In genomic region chr9:32426278-32426939, GRCh38 we compare ENCODE assay signal across 10 cellular contexts. TPM values are rescaled to one million over a fixed set of nuclear protein-coding genes. Genes with fewer than 3 reads are reported as not detected.
DNase-seq lines count a peak whose midpoint lies in the region; ATAC-seq and TF ChIP-seq lines count a peak whose summit lies in the region.
"Had no signal": no experiment of that assay in that cellular context is flagged by ENCODE, and none has a peak within 500 bp of the region (broad histone marks: within the 10 kb centered on the region; RNA-seq: fewer than 3 reads in every experiment).

No MANE protein-coding gene starts in this region.

- H3K9me3 Mint-ChIP-seq in stimulated activated memory B cell treated with anti-CD40 and anti-IgM and Interleukin-4, amounts not matched to agents 10 μg/mL and 1 μg/mL and 100 μg/mL, for 72 hours = no peaks in the 10 kb centered on the region

- H2AFZ ChIP-seq in osteoblast (ENCODE audit: low read length) = no peak overlapping the region

- peaks cover 51% of the 10 kb centered on the region for H3K4me1 ChIP-seq in osteoblast (ENCODE audit: insufficient read depth, low read length)

- peaks cover 2% of the 10 kb centered on the region for H3K79me2 ChIP-seq in osteoblast (ENCODE audit: insufficient read depth, low read length)

- ATAC-seq in GM18511 (IDR thresholded peaks at IDR 0.05; ENCODE audit: unreplicated experiment) = peak; percentile 73
- ATAC-seq in HG03045 (IDR thresholded peaks at IDR 0.05; ENCODE audit: unreplicated experiment) = no peak
- ATAC-seq in stimulated activated naive CD8-positive, alpha-beta T cell treated with anti-CD3 and anti-CD28 coated beads, Interleukin-15, Interleukin-2, amounts not matched to agents 100 U/mL and 50 U/mL, for 24 hours = no peak
- ATAC-seq in stimulated activated memory B cell treated with anti-CD40 and anti-IgM and Interleukin-4, amounts not matched to agents 10 μg/mL and 1 μg/mL and 100 μg/mL, for 72 hours = no peak

- no peak overlapping the region for H3K27ac Mint-ChIP-seq in stimulated activated memory B cell treated with anti-CD40 and anti-IgM and Interleukin-4, amounts not matched to agents 10 μg/mL and 1 μg/mL and 100 μg/mL, for 72 hours

- H3K36me3 ChIP-seq in osteoblast (ENCODE audit: insufficient read depth, low read length) = peaks cover 39% of the 10 kb centered on the region

- H3K27ac ChIP-seq in cingulate gyrus (ENCODE audit: low read depth, low read length) (peak overlapping the region; percentile 55), osteoblast (ENCODE audit: low read depth, low read length) (peak overlapping the region; percentile 85)
- H3K27ac ChIP-seq: cardiac muscle cell, SJSA1 had no signal

- peak overlapping the region; percentile 24 for H3K4me3 ChIP-seq in osteoblast (ENCODE audit: insufficient read depth, low read length)
- H3K4me3 ChIP-seq: cardiac muscle cell, SJSA1 had no signal

- H3K36me3 Mint-ChIP-seq in stimulated activated memory B cell treated with anti-CD40 and anti-IgM and Interleukin-4, amounts not matched to agents 10 μg/mL and 1 μg/mL and 100 μg/mL, for 72 hours = peaks cover 29% of the 10 kb centered on the region

- H3K27me3 Mint-ChIP-seq in stimulated activated memory B cell treated with anti-CD40 and anti-IgM and Interleukin-4, amounts not matched to agents 10 μg/mL and 1 μg/mL and 100 μg/mL, for 72 hours = no peaks in the 10 kb centered on the region

- no peak for TF ChIP-seq CTCF in osteoblast (IDR thresholded peaks at IDR 0.05; ENCODE audit: extremely low read depth, low read depth, low read length)
- TF ChIP-seq CTCF in GM10266 (IDR thresholded peaks at IDR 0.05; ENCODE audit: control insufficient read depth, insufficient read depth, low read depth, missing control alignments) = no peak

- H3K4me1 Mint-ChIP-seq in stimulated activated memory B cell treated with anti-CD40 and anti-IgM and Interleukin-4, amounts not matched to agents 10 μg/mL and 1 μg/mL and 100 μg/mL, for 72 hours = no peaks in the 10 kb centered on the region

- H3K27me3 ChIP-seq in osteoblast (ENCODE audit: insufficient read depth, low read length) = no peaks in the 10 kb centered on the region
- H3K27me3 ChIP-seq: cardiac muscle cell, SJSA1 had no signal

- H3K9me3 ChIP-seq in osteoblast (ENCODE audit: low read depth, low read length) = no peaks in the 10 kb centered on the region
- H3K9me3 ChIP-seq: SJSA1 had no signal

- DNase-seq in HuH-7 (ENCODE audit: low spot score) = peak; percentile 44
- DNase-seq in osteoblast (ENCODE audit: insufficient read length, low spot score, missing footprints) = no peak
- DNase-seq in stimulated activated naive CD8-positive, alpha-beta T cell treated with anti-CD3 and anti-CD28 coated beads, Interleukin-15, Interleukin-2, amounts not matched to agents 100 U/mL and 50 U/mL, for 24 hours = no peak
- no peak for DNase-seq in GM10266 (ENCODE audit: extremely low spot score)

- H3K4me3 Mint-ChIP-seq in stimulated activated memory B cell treated with anti-CD40 and anti-IgM and Interleukin-4, amounts not matched to agents 10 μg/mL and 1 μg/mL and 100 μg/mL, for 72 hours = no peak overlapping the region

- H3K4me2 ChIP-seq in osteoblast (ENCODE audit: insufficient read depth, low read length) = peak overlapping the region; percentile 68

- no peaks in the 10 kb centered on the region for H4K20me1 ChIP-seq in osteoblast (ENCODE audit: insufficient read depth, low read length)

RNA-seq across cellular contexts. Expression of gene ACO1, which starts 42.0 kb away (rescaled TPM):
- 104 and 105 TPM in 2 replicates for total RNA-seq in osteoblast
